Comparison of ENCODE assay signal across 16 cellular contexts in the genomic region with DNA sequence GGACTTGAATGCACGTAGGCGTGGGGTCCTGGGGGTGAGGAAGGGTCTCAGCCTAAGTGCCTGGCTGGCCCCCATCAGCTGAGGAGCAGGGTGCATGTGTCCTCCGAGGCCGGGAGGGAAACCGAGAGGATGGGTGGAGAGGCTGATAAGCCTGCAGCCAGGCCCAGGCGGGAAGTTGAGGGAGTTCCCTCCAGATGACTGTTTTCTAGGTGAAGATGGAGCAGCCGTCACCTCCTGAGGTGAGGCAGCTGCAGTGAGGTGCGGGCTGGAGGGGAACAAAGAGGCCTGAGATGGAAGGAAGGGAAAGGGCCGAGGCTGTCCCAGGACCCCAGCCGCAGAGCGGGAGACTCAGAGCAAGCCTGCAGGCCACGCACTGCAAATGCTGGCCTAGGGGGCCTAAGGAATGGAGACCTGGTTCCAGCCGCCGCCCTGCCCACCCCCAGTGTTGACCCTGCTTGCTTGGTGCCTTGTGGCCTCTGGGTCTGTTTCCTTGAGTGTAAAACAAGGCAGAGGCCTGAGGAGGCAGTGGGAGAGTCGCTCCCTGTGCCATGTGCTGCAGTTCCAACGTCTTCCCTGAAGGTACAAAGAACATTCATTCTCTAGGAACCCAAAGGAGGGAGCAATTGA. TPM values are rescaled to one million over a fixed set of nuclear protein-coding genes. Genes with fewer than 3 reads are reported as not detected.
DNase-seq lines count a peak whose midpoint lies in the region; ATAC-seq and TF ChIP-seq lines count a peak whose summit lies in the region.
"Had no signal": no experiment of that assay in that cellular context is flagged by ENCODE, and none has a peak within 500 bp of the region (broad histone marks: within the 10 kb centered on the region; RNA-seq: fewer than 3 reads in every experiment).

No MANE protein-coding gene starts in this region.

- no peaks in the 10 kb centered on the region for H3K9me3 Mint-ChIP-seq in activated naive CD4-positive, alpha-beta T cell treated with anti-CD3 and anti-CD28 coated beads, Interleukin-2, amount 50 U/mL, for 72 hours
- H3K9me3 Mint-ChIP-seq in activated naive CD4-positive, alpha-beta T cell treated with anti-CD3 and anti-CD28 coated beads, Interleukin-2, amount 10 ng/mL, durations not matched to agents 7 days and 5 days: no peaks in the 10 kb centered on the region

- H3K27ac Mint-ChIP-seq in activated naive CD4-positive, alpha-beta T cell treated with anti-CD3 and anti-CD28 coated beads, Interleukin-2, amount 50 U/mL, for 72 hours: peak overlapping the region; percentile 5 to 18
- H3K27ac Mint-ChIP-seq in activated naive CD4-positive, alpha-beta T cell treated with anti-CD3 and anti-CD28 coated beads, Interleukin-2, amount 10 ng/mL, durations not matched to agents 7 days and 5 days: no peak overlapping the region
- H3K27ac Mint-ChIP-seq: progenitor cell of endocrine pancreas had no signal

- H3K27me3 ChIP-seq in upper lobe of right lung: no peaks in the 10 kb centered on the region
- H3K27me3 ChIP-seq: dorsolateral prefrontal cortex had no signal

- H3K36me3 Mint-ChIP-seq in activated naive CD4-positive, alpha-beta T cell treated with anti-CD3 and anti-CD28 coated beads, Interleukin-2, amount 50 U/mL, for 72 hours: peaks cover 0 to 12% of the 10 kb centered on the region in 2 donors
- peaks cover 19% of the 10 kb centered on the region for H3K36me3 Mint-ChIP-seq in activated naive CD4-positive, alpha-beta T cell treated with anti-CD3 and anti-CD28 coated beads, Interleukin-2, amount 10 ng/mL, durations not matched to agents 7 days and 5 days

- intact Hi-C loops in upper lobe of right lung (cut with DNase I): no loop called here

- H3K4me3 Mint-ChIP-seq in activated naive CD4-positive, alpha-beta T cell treated with anti-CD3 and anti-CD28 coated beads, Interleukin-2, amount 10 ng/mL, durations not matched to agents 7 days and 5 days: no peak overlapping the region

- peak overlapping the region; percentile 46 for H3K4me3 ChIP-seq in upper lobe of right lung
- H3K4me3 ChIP-seq: GM12878 had no signal

- H3K27me3 Mint-ChIP-seq in activated naive CD4-positive, alpha-beta T cell treated with anti-CD3 and anti-CD28 coated beads, Interleukin-2, amount 10 ng/mL, durations not matched to agents 7 days and 5 days: peaks cover 7% of the 10 kb centered on the region
- H3K27me3 Mint-ChIP-seq: progenitor cell of endocrine pancreas had no signal

- peak overlapping the region; percentile 88 for H3K27ac ChIP-seq in upper lobe of right lung

- DNase-seq in activated naive CD4-positive, alpha-beta T cell treated with anti-CD3 and anti-CD28 coated beads, Interleukin-2, amount 50 U/mL, for 72 hours (ENCODE audit: low spot score in 2 of 2): no peak
- DNase-seq in activated naive CD4-positive, alpha-beta T cell treated with anti-CD3 and anti-CD28 coated beads, Interleukin-2, amount 10 ng/mL, durations not matched to agents 7 days and 5 days: no peak
- peak; percentile 52 for DNase-seq in dermis blood vessel endothelial cell
- DNase-seq in mesenteric fat pad (ENCODE audit: low spot score): peak; percentile 85
- peak; percentile 58 for DNase-seq in upper lobe of right lung
- DNase-seq in NCI-H1048 (lab: John Stamatoyannopoulos, UW): no peak
- DNase-seq: ACHN; activated CD4-positive, alpha-beta T cell treated with anti-CD3 and anti-CD28 coated beads, Interleukin-2, amount 50 U/mL, for 1 hour; activated naive CD4-positive, alpha-beta T cell treated with anti-CD3 and anti-CD28 coated beads, Interleukin-2, amount 50 U/mL, for 16 hours; DMS53; NCI-H1417 treated with DMSO at 0.1 percent for 48 hours had no signal

- no peak for TF ChIP-seq CTCF in upper lobe of right lung (IDR thresholded peaks at IDR 0.05)

- H3K4me1 Mint-ChIP-seq in activated naive CD4-positive, alpha-beta T cell treated with anti-CD3 and anti-CD28 coated beads, Interleukin-2, amount 10 ng/mL, durations not matched to agents 7 days and 5 days: peaks cover 44% of the 10 kb centered on the region

- no peaks in the 10 kb centered on the region for H3K9me3 ChIP-seq in upper lobe of right lung

- peaks cover 7% of the 10 kb centered on the region for H3K36me3 ChIP-seq in upper lobe of right lung

- H3K4me1 ChIP-seq in upper lobe of right lung: peaks cover 12% of the 10 kb centered on the region

- ATAC-seq in activated naive CD4-positive, alpha-beta T cell treated with anti-CD3 and anti-CD28 coated beads, Interleukin-2, amount 50 U/mL, for 72 hours: no peak
- ATAC-seq in upper lobe of right lung (no peak), GM18868 (IDR thresholded peaks at IDR 0.05; ENCODE audit: unreplicated experiment) (no peak), HG03565 (IDR thresholded peaks at IDR 0.05; ENCODE audit: unreplicated experiment) (no peak)
- ATAC-seq: GM12878 had no signal

- CTCF ChIA-PET in activated naive CD4-positive, alpha-beta T cell treated with anti-CD3 and anti-CD28 coated beads, Interleukin-2, amount 10 ng/mL, durations not matched to agents 7 days and 5 days (lab: Charles Lee): no interaction called here

RNA-seq across cellular contexts. Expression of gene PECAM1, which starts 3.0 kb away (rescaled TPM):
- total RNA-seq in activated naive CD4-positive, alpha-beta T cell treated with anti-CD3 and anti-CD28 coated beads, Interleukin-2, amount 50 U/mL, for 72 hours: 10 to 100 TPM in 1 of 2 donors, 1 to 10 TPM in 1; 6.3 to 21.5 TPM
- 959 and 1,308 TPM in 2 replicates for total RNA-seq in dermis blood vessel endothelial cell
- 367 TPM for total RNA-seq in mesenteric fat pad
- total RNA-seq in upper lobe of right lung: 631 TPM

Comparison
In these comparisons a context has a peak if more than half of its experiments do, and no peak if none do; other contexts are left out.
1. DNase-seq: peak in dermis blood vessel endothelial cell (single experiment), mesenteric fat pad (single experiment) and upper lobe of right lung (single experiment); none in activated naive CD4-positive, alpha-beta T cell treated with anti-CD3 and anti-CD28 coated beads, Interleukin-2, amount 50 U/mL, for 72 hours (0 of 2), activated naive CD4-positive, alpha-beta T cell treated with anti-CD3 and anti-CD28 coated beads, Interleukin-2, amount 10 ng/mL, durations not matched to agents 7 days and 5 days (single experiment) and NCI-H1048 (single experiment).
2. RNA of gene PECAM1, which starts 3.0 kb away (total RNA-seq): 959 to 1,308 TPM in dermis blood vessel endothelial cell, 631 TPM in upper lobe of right lung (single experiment) and 367 TPM in mesenteric fat pad (single experiment); 6.3 to 21.5 TPM in activated naive CD4-positive, alpha-beta T cell treated with anti-CD3 and anti-CD28 coated beads, Interleukin-2, amount 50 U/mL, for 72 hours; every median in the first group is over 10 times any median in the second.